In genomic region chr5:134026521-134027202, GRCh38 we compare ENCODE assay signal across 8 cellular contexts. TPM values are rescaled to one million over a fixed set of nuclear protein-coding genes. Genes with fewer than 3 reads are reported as not detected.
DNase-seq lines count a peak whose midpoint lies in the region; ATAC-seq and TF ChIP-seq lines count a peak whose summit lies in the region.

No MANE protein-coding gene starts in this region.

- H3K27me3 Mint-ChIP-seq in mesothelial cell of epicardium (ENCODE audit: low read depth) = no peaks in the 10 kb centered on the region

- no peaks in the 10 kb centered on the region for H3K4me1 Mint-ChIP-seq in mesothelial cell of epicardium

- no peaks in the 10 kb centered on the region for H3K36me3 ChIP-seq in HEK293 (ENCODE audit: control insufficient read depth in 2 of 2, insufficient read depth in 1 of 2, low read length in 2 of 2)

- DNase-seq in G401 (ENCODE audit: low spot score) = peak; percentile 25
- DNase-seq in NCI-H2171 (lab: John Stamatoyannopoulos, UW) = peak; percentile 51
- peak; percentile 37 for DNase-seq in UCSD-AML1 (lab: John Stamatoyannopoulos, UW; ENCODE audit: unreplicated experiment)
- DNase-seq in cerebellar cortex (ENCODE audit: low spot score) = peak; percentile 47
- no peak for DNase-seq in mesothelial cell of epicardium (ENCODE audit: low spot score in 2 of 2, unreplicated experiment in 2 of 2)

- in situ Hi-C loops in G401 (cut with HindIII; ENCODE audit: low sequenced_read_pairs) = no loop called here

- H3K9me3 Mint-ChIP-seq in mesothelial cell of epicardium = no peaks in the 10 kb centered on the region

- no peak for ATAC-seq in GM21786 (IDR thresholded peaks at IDR 0.05; ENCODE audit: unreplicated experiment)
- no peak for ATAC-seq in GM21576 (IDR thresholded peaks at IDR 0.05; ENCODE audit: unreplicated experiment)

- H3K4me1 ChIP-seq in HEK293 (ENCODE audit: control insufficient read depth, insufficient read depth, low read length) = no peaks in the 10 kb centered on the region

- CTCF ChIA-PET in HEK293 (lab: Yijun Ruan, JAX) = interaction anchor here (0.5 to 4.1 kb wide), 20 partner anchors 9 to 1081 kb away, joined by 3 to 53 read pairs (median 3); no protein-coding TSS in a partner anchor

- peak; percentile 76 for TF ChIP-seq CTCF in HEK293 (tag by site-specific recombination; IDR thresholded peaks at IDR 0.05)
- TF ChIP-seq CTCF in mesothelial cell of epicardium (IDR thresholded peaks at IDR 0.05; ENCODE audit: unreplicated experiment) = peak; percentile 54

- no peak overlapping the region for H3K27ac Mint-ChIP-seq in mesothelial cell of epicardium

- H3K36me3 Mint-ChIP-seq in mesothelial cell of epicardium = no peaks in the 10 kb centered on the region

- no peak overlapping the region for H3K4me3 Mint-ChIP-seq in mesothelial cell of epicardium

- H3K27ac ChIP-seq in HEK293 (ENCODE audit: extremely low read depth, low read depth, low read length) = no peak overlapping the region

- POLR2A ChIA-PET in HEK293 (lab: Yijun Ruan, JAX) = no interaction called here

- H3K9me3 ChIP-seq in HEK293 (ENCODE audit: control insufficient read depth, insufficient read depth, low read depth, low read length) = no peaks in the 10 kb centered on the region

- no peak overlapping the region for H3K4me3 ChIP-seq in HEK293 (ENCODE audit: low read depth, low read length)

TF ChIP-seq in HEK293, 187 proteins besides CTCF, POLR2A, EP300 and RAD21:
- TF ChIP-seq ZNF302 (tag by site-specific recombination; IDR thresholded peaks at IDR 0.05; ENCODE audit: low read depth) (no peak), ZNF654 (tag by site-specific recombination; IDR thresholded peaks at IDR 0.05; ENCODE audit: low read depth) (peak; percentile 34; the same call in 1 of the 2 replicates), MYNN (tag by site-specific recombination; IDR thresholded peaks at IDR 0.05; ENCODE audit: borderline replicate concordance) (no peak), ZBTB44 (tag by site-specific recombination; IDR thresholded peaks at IDR 0.05) (0 out of 2 replicates have a peak, but pooled peaks have one; percentile 12), ZNF362 (tag by site-specific recombination; IDR thresholded peaks at IDR 0.05) (peak; percentile 66), ZNF174 (tag by site-specific recombination; IDR thresholded peaks at IDR 0.05) (no peak)

RNA-seq across cellular contexts. Expression of gene VDAC1, which starts 21.9 kb away (rescaled TPM):
- 410 and 470 TPM in 2 replicates for total RNA-seq in G401 (2014; rRNA removed; shearing (Covaris generic))
- total RNA-seq in mesothelial cell of epicardium = 108 to 111 TPM (median 109 TPM) in 3 replicates

RNA-seq across cellular contexts. Expression of gene C5orf15, which starts 58.2 kb away (rescaled TPM):
- 75.1 and 90.7 TPM in 2 replicates for total RNA-seq in G401 (2014; rRNA removed; shearing (Covaris generic))
- 44.2 to 47.4 TPM (median 47.3 TPM) in 3 replicates for total RNA-seq in mesothelial cell of epicardium

Comparison
In these comparisons a context has a peak if more than half of its experiments do, and no peak if none do; other contexts are left out.
1. DNase-seq: peak in G401 (single experiment), NCI-H2171 (single experiment), UCSD-AML1 (single experiment) and cerebellar cortex (single experiment); none in mesothelial cell of epicardium (0 of 2).